ENCODE assay signal across 26 cellular contexts in the genomic region with DNA sequence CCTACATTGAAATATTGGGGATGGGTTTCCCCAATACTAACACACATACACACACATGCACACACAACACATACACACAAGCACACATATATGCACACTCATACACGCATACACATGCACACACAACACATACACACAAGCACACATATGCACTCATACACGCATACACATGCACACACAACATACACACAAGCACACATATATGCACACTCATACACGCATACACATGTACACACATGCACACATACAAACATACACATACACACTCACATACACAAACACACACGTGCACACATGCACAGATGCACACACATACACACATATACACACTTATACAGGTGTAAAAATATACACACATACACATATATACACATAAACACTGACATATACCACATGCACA.
"Had no signal": no experiment of that assay in that cellular context is flagged by ENCODE, and none has a peak within 500 bp of the region (broad histone marks: within the 10 kb centered on the region; RNA-seq: fewer than 3 reads in every experiment).

No MANE protein-coding gene starts in this region.

- ATAC-seq: activated CD8-positive, alpha-beta T cell treated with anti-CD3 and anti-CD28 coated beads for 36 hours; activated naive CD4-positive, alpha-beta T cell treated with anti-CD3 and anti-CD28 coated beads, Interleukin-2, amount 50 U/mL, for 72 hours; activated T-cell treated with anti-CD3 and anti-CD28 coated beads, Interleukin-2, amount 50 U/mL, for 72 hours; activated T-helper 17 cell treated with anti-CD3 and anti-CD28 coated beads, Interleukin-2, amount 50 U/mL, for 72 hours; Panc1 had no signal

- H3K4me3 ChIP-seq: adrenal gland, SJCRH30, SK-N-MC had no signal

- H3K27me3 ChIP-seq: adrenal gland had no signal

- H3K36me3 Mint-ChIP-seq: activated naive CD4-positive, alpha-beta T cell treated with anti-CD3 and anti-CD28 coated beads, Interleukin-2, amount 50 U/mL, for 72 hours had no signal

- H3K9me3 ChIP-seq: adrenal gland, SJCRH30 had no signal

- H3K27me3 Mint-ChIP-seq: activated CD4-positive, alpha-beta T cell treated with anti-CD3 and anti-CD28 coated beads, Interleukin-2, amount 10 ng/mL, durations not matched to agents 24 days and 14 days; activated T-helper 17 cell treated with anti-CD3 and anti-CD28 coated beads, Interleukin-2, amount 50 U/mL, for 72 hours; brain had no signal

- H3K27ac Mint-ChIP-seq: activated CD4-positive, alpha-beta T cell treated with anti-CD3 and anti-CD28 coated beads, Interleukin-2, amount 10 ng/mL, durations not matched to agents 24 days and 14 days; activated CD8-positive, alpha-beta T cell treated with anti-CD3 and anti-CD28 coated beads for 36 hours; activated naive CD4-positive, alpha-beta T cell treated with anti-CD3 and anti-CD28 coated beads, Interleukin-2, amount 50 U/mL, for 72 hours; activated T-cell treated with anti-CD3 and anti-CD28 coated beads, Interleukin-2, amount 50 U/mL, for 72 hours; activated T-helper 17 cell treated with anti-CD3 and anti-CD28 coated beads, Interleukin-2, amount 50 U/mL, for 72 hours; brain had no signal

- H3K4me1 Mint-ChIP-seq: activated CD4-positive, alpha-beta T cell treated with anti-CD3 and anti-CD28 coated beads, Interleukin-2, amount 10 ng/mL, durations not matched to agents 24 days and 14 days; activated T-helper 17 cell treated with anti-CD3 and anti-CD28 coated beads, Interleukin-2, amount 50 U/mL, for 72 hours; brain had no signal

- H3K27ac ChIP-seq: adrenal gland, SJCRH30, SK-N-MC had no signal

- H3K4me1 ChIP-seq: adrenal gland, SJCRH30 had no signal

- H3K4me3 Mint-ChIP-seq: activated CD4-positive, alpha-beta T cell treated with anti-CD3 and anti-CD28 coated beads, Interleukin-2, amount 10 ng/mL, durations not matched to agents 24 days and 14 days; activated CD8-positive, alpha-beta T cell treated with anti-CD3 and anti-CD28 coated beads for 36 hours; activated T-cell treated with anti-CD3 and anti-CD28 coated beads, Interleukin-2, amount 50 U/mL, for 72 hours; activated T-helper 17 cell treated with anti-CD3 and anti-CD28 coated beads, Interleukin-2, amount 50 U/mL, for 72 hours; brain had no signal

- H3K9me3 Mint-ChIP-seq: activated CD8-positive, alpha-beta T cell treated with anti-CD3 and anti-CD28 coated beads for 36 hours; activated T-helper 17 cell treated with anti-CD3 and anti-CD28 coated beads, Interleukin-2, amount 50 U/mL, for 72 hours had no signal

- H3K36me3 ChIP-seq: adrenal gland, SJCRH30 had no signal

- FAIRE-seq: bronchial epithelial cell had no signal

- DNase-seq: activated CD4-positive, alpha-beta T cell treated with anti-CD3 and anti-CD28 coated beads, Interleukin-2, amount 10 ng/mL, durations not matched to agents 24 days and 14 days; activated CD4-positive, alpha-beta T cell treated with anti-CD3 and anti-CD28 coated beads, Interleukin-2, amount 50 U/mL, for 4 hours; activated CD8-positive, alpha-beta T cell treated with anti-CD3 and anti-CD28 coated beads for 36 hours; activated gamma-delta T cell; activated naive CD4-positive, alpha-beta T cell treated with Interleukin-2 at 50 U/mL for 16 hours; activated T-cell treated with anti-CD3 and anti-CD28 coated beads, Interleukin-2, amount 50 U/mL, for 1 hour; activated T-cell treated with anti-CD3 and anti-CD28 coated beads, Interleukin-2, amount 50 U/mL, for 72 hours; adrenal gland; caudate nucleus; cerebellar nuclear complex; NCI-H1092 treated with DMSO at 0.1 percent for 48 hours; NCI-H1417; NCI-H146; NCI-H1930; NCI-H2081 treated with DMSO at 0.1 percent for 48 hours; NCI-H345; NCI-H524 treated with DMSO at 0.1 percent for 48 hours; SHP77; SJCRH30; T1000 had no signal
